8 cellular contexts compared by ENCODE assay signal in genomic region chr2:83085869-83086268, GRCh38.
"Had no signal": no experiment of that assay in that cellular context is flagged by ENCODE, and none has a peak within 500 bp of the region (broad histone marks: within the 10 kb centered on the region; RNA-seq: fewer than 3 reads in every experiment).

No MANE protein-coding gene starts in this region.

- ATAC-seq: GM12878 had no signal

- H3K4me3 ChIP-seq: GM12878 had no signal

- FAIRE-seq: G401.6, GM12878, GM12891, GM12892, GM18507, GM19239 had no signal

- DNase-seq: GDM1, GF-D8 had no signal
